9 cellular contexts compared by ENCODE assay signal in the genomic region with DNA sequence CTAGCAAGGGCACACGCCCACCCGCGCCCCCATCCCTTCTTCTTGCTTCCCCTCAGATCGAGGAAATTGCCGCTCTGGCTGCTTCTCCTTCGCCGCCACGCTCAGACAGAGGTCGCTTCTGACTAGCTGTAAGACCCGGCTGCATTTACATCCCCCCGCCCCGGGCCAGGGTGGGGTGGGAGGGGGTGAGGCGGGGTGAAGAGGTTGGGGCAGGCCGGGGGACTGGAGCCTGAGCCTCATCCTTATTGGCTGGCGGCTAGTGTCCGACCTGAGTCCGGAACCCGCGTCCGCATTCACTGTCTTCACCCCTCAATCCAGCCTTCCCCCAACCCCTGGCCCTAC. TPM values are rescaled to one million over a fixed set of nuclear protein-coding genes. Genes with fewer than 3 reads are reported as not detected.
DNase-seq lines count a peak whose midpoint lies in the region; ATAC-seq and TF ChIP-seq lines count a peak whose summit lies in the region.
"Had no signal": no experiment of that assay in that cellular context is flagged by ENCODE, and none has a peak within 500 bp of the region (broad histone marks: within the 10 kb centered on the region; RNA-seq: fewer than 3 reads in every experiment).

No MANE protein-coding gene starts in this region.

- H3K9me3 Mint-ChIP-seq in CD14-positive monocyte (peaks cover 0 to 46% (median 24%) of the 10 kb centered on the region in 7 donors), osteocyte (ENCODE audit: unreplicated experiment) (no peaks in the 10 kb centered on the region)

- no peak for TF ChIP-seq POLR2A in esophagus squamous epithelium (IDR thresholded peaks at IDR 0.05)

- H3K4me1 ChIP-seq in NT2/D1 (ENCODE audit: insufficient read depth, insufficient read length) (peaks cover 16% of the 10 kb centered on the region), esophagus squamous epithelium (peaks cover 18 to 71% (median 24%) of the 10 kb centered on the region in 3 donors)

- H3K27me3 ChIP-seq in NT2/D1 (ENCODE audit: insufficient read depth, insufficient read length) (peaks cover 98% of the 10 kb centered on the region), esophagus squamous epithelium (peaks cover 40 to 100% (median 64%) of the 10 kb centered on the region in 4 donors)

- no peaks in the 10 kb centered on the region for H3K9me3 ChIP-seq in NT2/D1 (ENCODE audit: insufficient read depth, low read length)
- H3K9me3 ChIP-seq in esophagus squamous epithelium = no peaks in the 10 kb centered on the region

- H3K27me3 Mint-ChIP-seq in CD14-positive monocyte (ENCODE audit: low read depth in 3 of 3) (peaks cover 0 to 41% (median 41%) of the 10 kb centered on the region in 3 donors), osteocyte (ENCODE audit: unreplicated experiment) (peaks cover 40% of the 10 kb centered on the region)

- peak overlapping the region; percentile 67 for H3K4me3 ChIP-seq in NT2/D1 (ENCODE audit: insufficient read length, low read depth)
- peak overlapping the region in 3 of 4 donors; percentile 41 to 68 (median 51) for H3K4me3 ChIP-seq in esophagus squamous epithelium

- peak overlapping the region in 2 of 4 donors; percentile 62 to 69 for H3K27ac ChIP-seq in esophagus squamous epithelium

- H3K4me3 Mint-ChIP-seq in CD14-positive monocyte (peak overlapping the region; percentile 71 to 99), osteocyte (ENCODE audit: unreplicated experiment) (peak overlapping the region; percentile 65)

- no peak overlapping the region for H3K27ac Mint-ChIP-seq in CD14-positive monocyte
- no peak overlapping the region for H3K27ac Mint-ChIP-seq in osteocyte (ENCODE audit: unreplicated experiment)

- DNase-seq in CD14-positive monocyte (ENCODE audit: low spot score) = no peak
- peak; percentile 95 for DNase-seq in NT2/D1 (ENCODE audit: low read depth, low spot score)
- no peak for DNase-seq in esophagus squamous epithelium (lab: John Stamatoyannopoulos, UW)
- no peak for DNase-seq in osteocyte (ENCODE audit: extremely low spot score, unreplicated experiment)
- no peak for DNase-seq in GM03348 (ENCODE audit: low spot score)
- DNase-seq: stimulated activated CD4-positive, alpha-beta T cell treated with anti-CD3 and anti-CD28 coated beads, Interleukin-2, amount 100 ng/mL, for 48 hours had no signal

- 10 to 19% methylated on average over 15 to 19 of the region's 20 CpGs for WGBS in esophagus squamous epithelium, 2 donors

- no peak for ATAC-seq in GM18909 (IDR thresholded peaks at IDR 0.05; ENCODE audit: poor library complexity, unreplicated experiment)
- ATAC-seq in GM18519 (IDR thresholded peaks at IDR 0.05; ENCODE audit: low FRiP score, unreplicated experiment) = no peak
- no peak for ATAC-seq in HG02798 (IDR thresholded peaks at IDR 0.05; ENCODE audit: poor library complexity, unreplicated experiment)

- H3K36me3 Mint-ChIP-seq in CD14-positive monocyte = peaks cover 10 to 11% of the 10 kb centered on the region in 2 donors
- no peaks in the 10 kb centered on the region for H3K36me3 Mint-ChIP-seq in osteocyte (ENCODE audit: unreplicated experiment)

- H3K36me3 ChIP-seq in NT2/D1 (ENCODE audit: insufficient read depth, insufficient read length, low read length) (no peaks in the 10 kb centered on the region), esophagus squamous epithelium (no peaks in the 10 kb centered on the region)

- TF ChIP-seq CTCF in CD14-positive monocyte (IDR thresholded peaks at IDR 0.05) (no peak), esophagus squamous epithelium (IDR thresholded peaks at IDR 0.05) (no peak), osteocyte (IDR thresholded peaks at IDR 0.05) (no peak)

- H3K9ac ChIP-seq in NT2/D1 (ENCODE audit: insufficient read length, low read depth) = peak overlapping the region; percentile 85

- intact Hi-C loops in CD14-positive monocyte (cut with micrococcal nuclease) = loop anchor here in 1 of 2 donors (10.0 kb wide), 1 partner anchor 354 kb away; no protein-coding TSS in a partner anchor
- intact Hi-C loops in esophagus squamous epithelium (cut with DNase I) = no loop called here

- H3K4me1 Mint-ChIP-seq in CD14-positive monocyte (peaks cover 45% of the 10 kb centered on the region), osteocyte (ENCODE audit: unreplicated experiment) (peaks cover 24% of the 10 kb centered on the region)

RNA-seq across cellular contexts. Expression of a gene that starts 11.1 kb away (rescaled TPM):
- polyA plus RNA-seq in CD14-positive monocyte = under 1 TPM in 1 of 2 donors, not detected in 1; 0.31 TPM
- total RNA-seq in esophagus squamous epithelium = 1 to 10 TPM in 2 of 4 donors, under 1 TPM in 2; 0.30 to 4.2 (median 0.87) TPM
- total RNA-seq in osteocyte = not detected in 2 replicates
